Comparison of ENCODE assay signal across 33 cellular contexts in the genomic region with DNA sequence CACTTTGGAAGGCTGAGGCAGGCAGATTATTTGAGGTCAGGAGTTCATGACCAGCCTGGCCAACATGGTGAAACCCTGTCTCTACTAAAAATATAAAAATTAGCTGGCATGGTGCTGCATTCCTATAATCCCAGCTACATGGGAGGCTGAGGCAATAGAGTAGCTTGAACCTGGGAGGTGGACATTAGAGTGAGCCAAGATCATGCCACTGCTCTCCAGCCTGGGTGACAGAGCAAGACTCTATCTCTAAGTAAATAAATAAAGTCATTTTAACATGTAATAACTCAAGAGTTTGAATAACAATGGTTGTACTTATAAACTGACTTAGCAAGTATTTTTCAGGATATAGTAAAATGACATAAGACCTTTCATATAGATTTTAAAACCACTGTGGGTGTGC.
"Had no signal": no experiment of that assay in that cellular context is flagged by ENCODE, and none has a peak within 500 bp of the region (broad histone marks: within the 10 kb centered on the region; RNA-seq: fewer than 3 reads in every experiment).

No MANE protein-coding gene starts in this region.

- H3K27ac ChIP-seq: adrenal gland, cardiac muscle cell, VCaP had no signal

- DNase-seq: activated B cell treated with CpG ODN at 0.5 μM for 24 hours; activated CD4-positive, alpha-beta memory T cell treated with anti-CD3 and anti-CD28 coated beads for 36 hours; activated CD4-positive, alpha-beta T cell treated with anti-CD3 and anti-CD28 coated beads for 4 hours; activated CD4-positive, alpha-beta T cell treated with anti-CD3 and anti-CD28 coated beads, Interleukin-2, amount 10 ng/mL, durations not matched to agents 24 days and 14 days; activated CD4-positive, alpha-beta T cell treated with anti-CD3 and anti-CD28 coated beads, Interleukin-2, amount 50 U/mL, for 1 hour; activated CD4-positive, alpha-beta T cell treated with anti-CD3 and anti-CD28 coated beads, Interleukin-2, amount 50 U/mL, for 4 hours; activated CD4-positive, CD25-positive, alpha-beta regulatory T cell treated with anti-CD3 and anti-CD28 coated beads, Interleukin-2, amount 50 U/mL, for 72 hours; activated CD8-positive, alpha-beta memory T cell treated with anti-CD3 and anti-CD28 coated beads, Interleukin-2, amount 50 U/mL, for 4 hours; activated CD8-positive, alpha-beta T cell treated with anti-CD3 and anti-CD28 coated beads for 36 hours; activated effector memory CD4-positive, alpha-beta T cell treated with anti-CD3 and anti-CD28 coated beads, Interleukin-2, amount 50 U/mL, for 16 hours; activated gamma-delta T cell treated with Interleukin-2 at 50 U/mL for 16 hours; activated naive CD4-positive, alpha-beta T cell; activated naive CD4-positive, alpha-beta T cell treated with anti-CD3 and anti-CD28 coated beads for 36 hours; activated naive CD4-positive, alpha-beta T cell treated with anti-CD3 and anti-CD28 coated beads, Interleukin-2, amount 50 U/mL, for 16 hours; activated naive CD8-positive, alpha-beta T cell treated with anti-CD3 and anti-CD28 coated beads for 36 hours; activated T-cell treated with anti-CD3 and anti-CD28 coated beads for 4 hours; activated T-cell treated with anti-CD3 and anti-CD28 coated beads, Interleukin-2, amount 50 U/mL, for 1 hour; activated T-cell treated with anti-CD3 and anti-CD28 coated beads, Interleukin-2, amount 50 U/mL, for 4 hours; activated T-cell treated with anti-CD3 and anti-CD28 coated beads, Interleukin-2, amount 50 U/mL, for 72 hours; adrenal gland; amniotic stem cell; aorta; caudate nucleus; cerebellar nuclear complex; T-helper 1 cell; T-helper 2 cell; T-helper 9 cell had no signal

- ATAC-seq: activated CD8-positive, alpha-beta T cell treated with anti-CD3 and anti-CD28 coated beads for 36 hours; activated naive CD4-positive, alpha-beta T cell treated with anti-CD3 and anti-CD28 coated beads, Interleukin-2, amount 50 U/mL, for 72 hours; activated T-cell treated with anti-CD3 and anti-CD28 coated beads, Interleukin-2, amount 50 U/mL, for 4 hours; activated T-cell treated with anti-CD3 and anti-CD28 coated beads, Interleukin-2, amount 50 U/mL, for 72 hours; activated T-helper 17 cell treated with anti-CD3 and anti-CD28 coated beads, Interleukin-2, amount 50 U/mL, for 72 hours had no signal

- FAIRE-seq: bronchial epithelial cell, TTC549 had no signal

- H3K4me1 ChIP-seq: adrenal gland had no signal

- H3K27me3 ChIP-seq: adrenal gland, cardiac muscle cell had no signal

- H3K9me3 ChIP-seq: adrenal gland had no signal

- H3K4me3 ChIP-seq: adrenal gland, cardiac muscle cell had no signal

- H3K36me3 ChIP-seq: adrenal gland, cardiac muscle cell had no signal
